Comparison of ENCODE assay signal across 8 cellular contexts in genomic region chr14:89417469-89418225, GRCh38. TPM values are rescaled to one million over a fixed set of nuclear protein-coding genes. Genes with fewer than 3 reads are reported as not detected.
DNase-seq lines count a peak whose midpoint lies in the region; ATAC-seq and TF ChIP-seq lines count a peak whose summit lies in the region.

No MANE protein-coding gene starts in this region.

- H3K9me3 Mint-ChIP-seq in activated T-helper 2 cell treated with anti-CD3 and anti-CD28 coated beads, Interferon-gamma antibody, Interleukin-2, Interleukin-4, amounts not matched to agents 10 μg/mL and 5 μg/mL and 100 μg/mL, durations not matched to agents 14 hours and 24 hours and 36 hours, result no peaks in the 10 kb centered on the region

- H3K27me3 Mint-ChIP-seq in activated T-helper 2 cell treated with anti-CD3 and anti-CD28 coated beads, Interferon-gamma antibody, Interleukin-2, Interleukin-4, amounts not matched to agents 10 μg/mL and 5 μg/mL and 100 μg/mL, durations not matched to agents 14 hours and 24 hours and 36 hours (ENCODE audit: low read depth), result no peaks in the 10 kb centered on the region

- no peak for TF ChIP-seq POLR2A in upper lobe of left lung (IDR thresholded peaks at IDR 0.05)

- peak; percentile 21 for TF ChIP-seq CTCF in foreskin fibroblast (IDR thresholded peaks at IDR 0.05; ENCODE audit: low read depth, low read length)
- TF ChIP-seq CTCF in neutrophil (IDR thresholded peaks at IDR 0.05), result peak; percentile 33
- TF ChIP-seq CTCF in upper lobe of left lung (IDR thresholded peaks at IDR 0.05), result peak; percentile 36 to 68 (median 58)

- H3K4me1 ChIP-seq in HUES6 (ENCODE audit: control insufficient read depth, insufficient read depth, low read length) (peaks cover 37% of the 10 kb centered on the region), neutrophil (ENCODE audit: control insufficient read depth in 1 of 2, insufficient read depth in 1 of 2, low read depth in 1 of 2, low read length in 1 of 2) (peaks cover 47 to 51% of the 10 kb centered on the region in 2 experiments), upper lobe of left lung (peaks cover 28 to 42% (median 30%) of the 10 kb centered on the region in 4 donors)

- peak overlapping the region; percentile 93 for H3K27ac Mint-ChIP-seq in activated T-helper 2 cell treated with anti-CD3 and anti-CD28 coated beads, Interferon-gamma antibody, Interleukin-2, Interleukin-4, amounts not matched to agents 10 μg/mL and 5 μg/mL and 100 μg/mL, durations not matched to agents 14 hours and 24 hours and 36 hours

- DNase-seq in DMS53 (lab: John Stamatoyannopoulos, UW) (peak; percentile 87), RKO (ENCODE audit: low spot score) (peak; percentile 72), foreskin fibroblast (peak; percentile 37 to 69), upper lobe of left lung (peak in 1 of 2 donors; percentile 71)
- peak; percentile 57 for DNase-seq in activated T-helper 2 cell treated with anti-CD3 and anti-CD28 coated beads, Interferon-gamma antibody, Interleukin-2, Interleukin-4, amounts not matched to agents 10 μg/mL and 5 μg/mL and 100 μg/mL, durations not matched to agents 14 hours and 24 hours and 36 hours (ENCODE audit: low spot score)

- TF ChIP-seq EP300 in upper lobe of left lung (IDR thresholded peaks at IDR 0.05), result no peak

- peak overlapping the region; percentile 93 for H3K27ac ChIP-seq in HUES6 (ENCODE audit: low read depth, low read length)
- H3K27ac ChIP-seq in neutrophil, result peak overlapping the region; percentile 97
- H3K27ac ChIP-seq in upper lobe of left lung, result peak overlapping the region; percentile 91 to 97 (median 94)

- H3K9me3 ChIP-seq in HUES6 (ENCODE audit: control insufficient read depth, insufficient read depth, low read depth, low read length) (no peaks in the 10 kb centered on the region), neutrophil (no peaks in the 10 kb centered on the region), upper lobe of left lung (no peaks in the 10 kb centered on the region)

- H3K36me3 ChIP-seq in HUES6 (ENCODE audit: control insufficient read depth, insufficient read depth, low read length), result peaks cover 25% of the 10 kb centered on the region
- H3K36me3 ChIP-seq in neutrophil, result no peaks in the 10 kb centered on the region
- no peaks in the 10 kb centered on the region for H3K36me3 ChIP-seq in upper lobe of left lung

- peak overlapping the region; percentile 85 for H3K4me3 Mint-ChIP-seq in activated T-helper 2 cell treated with anti-CD3 and anti-CD28 coated beads, Interferon-gamma antibody, Interleukin-2, Interleukin-4, amounts not matched to agents 10 μg/mL and 5 μg/mL and 100 μg/mL, durations not matched to agents 14 hours and 24 hours and 36 hours (ENCODE audit: low read depth)

- H3K36me3 Mint-ChIP-seq in activated T-helper 2 cell treated with anti-CD3 and anti-CD28 coated beads, Interferon-gamma antibody, Interleukin-2, Interleukin-4, amounts not matched to agents 10 μg/mL and 5 μg/mL and 100 μg/mL, durations not matched to agents 14 hours and 24 hours and 36 hours (ENCODE audit: low read depth), result peaks cover 46% of the 10 kb centered on the region

- peak overlapping the region; percentile 90 for H3K9ac ChIP-seq in HUES6 (ENCODE audit: low read length)

- H3K27me3 ChIP-seq in HUES6 (ENCODE audit: control insufficient read depth, insufficient read depth, low read length) (no peaks in the 10 kb centered on the region), neutrophil (no peaks in the 10 kb centered on the region), upper lobe of left lung (no peaks in the 10 kb centered on the region)

- 3 to 4% methylated on average over 27 to 32 of the region's 50 CpGs for WGBS in upper lobe of left lung, 2 donors

- ATAC-seq in GM21381 (IDR thresholded peaks at IDR 0.05; ENCODE audit: unreplicated experiment), result peak; percentile 49
- peak; percentile 46 to 58 for ATAC-seq in upper lobe of left lung (ENCODE audit: low FRiP score in 2 of 2)

- intact Hi-C loops in activated T-helper 2 cell treated with anti-CD3 and anti-CD28 coated beads, Interferon-gamma antibody, Interleukin-2, Interleukin-4, amounts not matched to agents 10 μg/mL and 5 μg/mL and 100 μg/mL, durations not matched to agents 14 hours and 24 hours and 36 hours (cut with micrococcal nuclease), result loop anchor here (1.0 to 10.0 kb wide), 14 partner anchors 13 to 537 kb away; partner anchors contain the start of genes EFCAB11 and TDP1

- H3K4me3 ChIP-seq in HUES6 (ENCODE audit: low read depth, low read length), result peak overlapping the region; percentile 77
- H3K4me3 ChIP-seq in foreskin fibroblast (ENCODE audit: low read depth in 1 of 2, low read length in 2 of 2), result peak overlapping the region; percentile 52 to 71
- peak overlapping the region; percentile 84 to 93 for H3K4me3 ChIP-seq in neutrophil (ENCODE audit: low read depth in 1 of 2, low read length in 1 of 2)
- H3K4me3 ChIP-seq in upper lobe of left lung, result peak overlapping the region; percentile 63 to 94 (median 79)

- H3K4me1 Mint-ChIP-seq in activated T-helper 2 cell treated with anti-CD3 and anti-CD28 coated beads, Interferon-gamma antibody, Interleukin-2, Interleukin-4, amounts not matched to agents 10 μg/mL and 5 μg/mL and 100 μg/mL, durations not matched to agents 14 hours and 24 hours and 36 hours (ENCODE audit: low read depth), result peaks cover 56% of the 10 kb centered on the region

RNA-seq across cellular contexts. Expression of gene FOXN3, which starts 0.6 kb away (rescaled TPM):
- total RNA-seq in activated T-helper 2 cell treated with anti-CD3 and anti-CD28 coated beads, Interferon-gamma antibody, Interleukin-2, Interleukin-4, amounts not matched to agents 10 μg/mL and 5 μg/mL and 100 μg/mL, durations not matched to agents 14 hours and 24 hours and 36 hours, result 131 and 135 TPM in 2 replicates
- total RNA-seq in upper lobe of left lung, result 100 to 1,000 TPM in 2 of 6 donors, 10 to 100 TPM in 4; 63.4 to 115 (median 77.2) TPM
